Comparison of ENCODE assay signal across 17 cellular contexts in the genomic region with DNA sequence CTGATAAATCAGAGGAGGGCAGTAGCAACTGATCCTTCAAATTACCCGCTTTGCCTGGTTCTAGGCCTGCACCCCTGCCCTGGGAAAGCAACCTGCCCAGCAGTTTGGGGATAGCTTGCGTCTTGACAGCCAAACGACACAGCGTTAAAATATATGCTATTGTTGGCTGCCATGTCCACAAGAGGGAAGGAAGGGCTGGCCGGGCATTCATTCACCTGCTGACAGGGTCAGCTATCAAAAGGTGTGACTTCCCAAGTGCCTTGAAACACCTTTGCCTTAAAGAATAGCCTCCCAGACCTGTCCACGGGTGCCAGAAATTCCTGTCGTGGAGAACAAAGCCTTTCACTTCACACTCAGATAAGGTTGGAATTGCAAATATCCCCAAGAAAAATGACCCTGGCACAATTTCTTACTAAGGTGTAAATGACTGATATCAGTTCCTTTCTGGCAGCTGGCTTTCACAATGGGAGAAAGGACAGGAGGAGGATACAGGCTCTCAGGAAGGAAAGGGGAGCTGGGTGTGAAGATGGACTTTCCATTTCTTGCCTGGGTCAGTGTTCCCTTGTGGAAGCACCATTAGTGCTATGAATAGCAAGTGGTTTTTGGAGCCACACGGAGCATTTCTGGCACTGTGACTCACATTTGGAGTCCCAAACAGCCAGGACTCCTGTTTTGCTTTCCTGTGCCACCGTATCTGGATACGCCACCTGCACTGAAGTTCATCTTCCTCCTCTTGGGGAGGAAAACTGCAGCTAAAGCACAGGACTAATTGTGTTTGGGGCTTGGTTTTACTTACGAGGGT. TPM values are rescaled to one million over a fixed set of nuclear protein-coding genes. Genes with fewer than 3 reads are reported as not detected.
DNase-seq lines count a peak whose midpoint lies in the region; ATAC-seq, FAIRE-seq and TF ChIP-seq lines count a peak whose summit lies in the region.
"Had no signal": no experiment of that assay in that cellular context is flagged by ENCODE, and none has a peak within 500 bp of the region (broad histone marks: within the 10 kb centered on the region; RNA-seq: fewer than 3 reads in every experiment).

No MANE protein-coding gene starts in this region.

- no peak overlapping the region for H3K4ac ChIP-seq in mesendoderm (ENCODE audit: low read depth, low read length)

- no peak overlapping the region for H4K8ac ChIP-seq in mesendoderm (ENCODE audit: low read depth, low read length)

- WGBS in mesendoderm (ENCODE audit: extremely low coverage, insufficient coverage, low lambda C conversion rate), result no CpG with 5 or more reads among the region's 11 CpGs
- WGBS in upper lobe of left lung, 2 donors, result 58 to 69% methylated on average over 7 to 11 of the region's 11 CpGs

- intact Hi-C loops in kidney (cut with DNase I), result no loop called here

- H2BK15ac ChIP-seq in mesendoderm (replicated peaks; ENCODE audit: low read depth), result no peak overlapping the region

- no peak overlapping the region for H3K4me3 ChIP-seq in mesendoderm (ENCODE audit: low read length)
- H3K4me3 ChIP-seq in upper lobe of left lung, result no peak overlapping the region
- no peak overlapping the region for H3K4me3 ChIP-seq in kidney (ENCODE audit: low read length in 2 of 2)
- H3K4me3 ChIP-seq: SK-N-MC had no signal

- no peak overlapping the region for H4K5ac ChIP-seq in mesendoderm (ENCODE audit: low read length)

- in situ Hi-C loops in G401 (cut with HindIII; ENCODE audit: low sequenced_read_pairs), result no loop called here

- no peak for TF ChIP-seq POLR2A in upper lobe of left lung (IDR thresholded peaks at IDR 0.05)
- no peak for TF ChIP-seq POLR2A in H54 (IDR thresholded peaks at IDR 0.05; ENCODE audit: low read depth, low read length)

- no peaks in the 10 kb centered on the region for H3K79me2 ChIP-seq in mesendoderm (ENCODE audit: control insufficient read depth, insufficient read depth, low read length)

- H3K4me2 ChIP-seq in mesendoderm (ENCODE audit: low read length), result no peak overlapping the region

- TF ChIP-seq EP300 in upper lobe of left lung (IDR thresholded peaks at IDR 0.05), result no peak

- H3K79me1 ChIP-seq in mesendoderm (ENCODE audit: low read length), result no peaks in the 10 kb centered on the region

- H3K4me1 ChIP-seq in mesendoderm (ENCODE audit: control insufficient read depth, low read depth, low read length) (peaks cover 9% of the 10 kb centered on the region), upper lobe of left lung (peaks cover 5 to 10% (median 7%) of the 10 kb centered on the region in 4 donors), kidney (ENCODE audit: control insufficient read depth in 1 of 2, insufficient read depth in 1 of 2, low read depth in 1 of 2, low read length in 2 of 2) (peaks cover 0 to 8% of the 10 kb centered on the region in 2 donors)

- H3K27me3 ChIP-seq in mesendoderm (ENCODE audit: insufficient read depth, low read length, poor library complexity) (no peaks in the 10 kb centered on the region), upper lobe of left lung (peaks cover 0 to 3% (median 0%) of the 10 kb centered on the region in 4 donors)
- H3K27me3 ChIP-seq: BE2C had no signal

- DNase-seq in G401 (ENCODE audit: low spot score) (peak; percentile 33), mesendoderm (peak; percentile 84), upper lobe of left lung (no peak), H54 (ENCODE audit: insufficient read length, low spot score) (no peak), kidney (no peak)
- peak; percentile 5 for DNase-seq in stimulated activated CD8-positive, alpha-beta memory T cell treated with anti-CD3 and anti-CD28 coated beads, Interleukin-4, amount 100 ng/mL, for 48 hours
- DNase-seq: ACHN; BE2C; CD8-positive, alpha-beta T cell; MV-4-11; NCI-H1436 treated with DMSO at 0.1 percent for 48 hours; NCI-H226; NCI-H526 treated with DMSO at 0.1 percent for 48 hours had no signal

- no peak overlapping the region for H3K23ac ChIP-seq in mesendoderm (ENCODE audit: low read length)

- no peak overlapping the region for H2BK120ac ChIP-seq in mesendoderm (ENCODE audit: low read depth, low read length)

- no peak for FAIRE-seq in H54 (lab: Jason Lieb, UNC)
- no peak for FAIRE-seq in kidney (lab: Jason Lieb, UNC)

- H3K36me3 ChIP-seq in mesendoderm (ENCODE audit: control insufficient read depth, insufficient read depth, low read length) (no peaks in the 10 kb centered on the region), upper lobe of left lung (no peaks in the 10 kb centered on the region), kidney (ENCODE audit: control insufficient read depth in 1 of 2, insufficient read depth in 2 of 2, low read length in 2 of 2) (no peaks in the 10 kb centered on the region)
- H3K36me3 ChIP-seq: BE2C had no signal

- ATAC-seq in HG02973 (IDR thresholded peaks at IDR 0.05; ENCODE audit: unreplicated experiment) (no peak), upper lobe of left lung (ENCODE audit: low FRiP score in 2 of 2) (no peak)
- ATAC-seq: CD8-positive, alpha-beta T cell; HCT116 had no signal

- TF ChIP-seq CTCF in VCaP (conservative IDR thresholded peaks at IDR 0.05), result no peak
- TF ChIP-seq CTCF in upper lobe of left lung (IDR thresholded peaks at IDR 0.05), result no peak
- TF ChIP-seq CTCF in kidney (IDR thresholded peaks at IDR 0.05; ENCODE audit: borderline replicate concordance, extremely low read depth, insufficient read depth), result no peak

- no peak overlapping the region for H3K56ac ChIP-seq in mesendoderm (ENCODE audit: low read length)

- no peak overlapping the region for H3K18ac ChIP-seq in mesendoderm (ENCODE audit: low read length)

- H2BK5ac ChIP-seq in mesendoderm (ENCODE audit: low read length), result peak overlapping the region; percentile 50

- H3K27ac ChIP-seq in VCaP, result peak overlapping the region; percentile 98
- no peak overlapping the region for H3K27ac ChIP-seq in mesendoderm (ENCODE audit: low read depth, low read length)
- no peak overlapping the region for H3K27ac ChIP-seq in upper lobe of left lung
- no peak overlapping the region for H3K27ac ChIP-seq in kidney (ENCODE audit: low read depth in 2 of 2, low read length in 2 of 2)
- H3K27ac ChIP-seq: SK-N-MC had no signal

- H3K9ac ChIP-seq in mesendoderm (ENCODE audit: low read length) (no peak overlapping the region), kidney (ENCODE audit: low read length in 2 of 2) (no peak overlapping the region)

- peak overlapping the region; percentile 11 for H2AK5ac ChIP-seq in mesendoderm (ENCODE audit: low read length)

- H3K9me3 ChIP-seq in upper lobe of left lung (no peaks in the 10 kb centered on the region), kidney (ENCODE audit: control insufficient read depth in 1 of 2, low read length in 2 of 2) (no peaks in the 10 kb centered on the region)
- H3K9me3 ChIP-seq: BE2C had no signal

RNA-seq across cellular contexts. Expression of a gene that starts 19.2 kb away (rescaled TPM):
- not detected in 2 replicates for total RNA-seq in G401 (2014; rRNA removed; shearing (Covaris generic))
- 3.6 TPM for polyA plus RNA-seq in mesendoderm (2013, experiment 1 of 2)
- polyA plus RNA-seq in mesendoderm (2013, experiment 2 of 2), result 3.3 TPM
- 10 to 100 TPM in 5 of 6 donors, 1 to 10 TPM in 1; 3.6 to 41.5 (median 14.1) TPM for total RNA-seq in upper lobe of left lung
- total RNA-seq in kidney, result 19.6 TPM
- 5.4 TPM for polyA plus RNA-seq in kidney (ENCODE audit: insufficient read depth, low read depth, low replicate concordance)
- total RNA-seq: CD8-positive, alpha-beta T cell had no signal

RNA-seq across cellular contexts. Expression of a gene that starts 20.3 kb away (rescaled TPM):
- total RNA-seq in G401 (2014; rRNA removed; shearing (Covaris generic)), result not detected in 2 replicates
- polyA plus RNA-seq in mesendoderm (2013, experiment 1 of 2), result 0.66 TPM
- 0.57 TPM for polyA plus RNA-seq in mesendoderm (2013, experiment 2 of 2)
- total RNA-seq in upper lobe of left lung, result 10 to 100 TPM; 15.0 to 47.1 (median 31.2) TPM
- 24.9 TPM for total RNA-seq in kidney
- polyA plus RNA-seq in kidney (ENCODE audit: insufficient read depth, low read depth, low replicate concordance), result 1.1 TPM

Comparison
In these comparisons a context has a peak if more than half of its experiments do, and no peak if none do; other contexts are left out.
1. DNase-seq: peak in G401 (single experiment), mesendoderm (single experiment) and stimulated activated CD8-positive, alpha-beta memory T cell treated with anti-CD3 and anti-CD28 coated beads, Interleukin-4, amount 100 ng/mL, for 48 hours (single experiment); none in upper lobe of left lung (0 of 2), H54 (single experiment) and kidney (single experiment).
2. RNA of a gene that starts 20.3 kb away (total RNA-seq): 15.0 to 47.1 TPM in upper lobe of left lung and 24.9 TPM in kidney (single experiment); not detected in G401; every median in the first group is over 10 times any median in the second.